ENCODE assay signal across 1 cellular context in the genomic region with DNA sequence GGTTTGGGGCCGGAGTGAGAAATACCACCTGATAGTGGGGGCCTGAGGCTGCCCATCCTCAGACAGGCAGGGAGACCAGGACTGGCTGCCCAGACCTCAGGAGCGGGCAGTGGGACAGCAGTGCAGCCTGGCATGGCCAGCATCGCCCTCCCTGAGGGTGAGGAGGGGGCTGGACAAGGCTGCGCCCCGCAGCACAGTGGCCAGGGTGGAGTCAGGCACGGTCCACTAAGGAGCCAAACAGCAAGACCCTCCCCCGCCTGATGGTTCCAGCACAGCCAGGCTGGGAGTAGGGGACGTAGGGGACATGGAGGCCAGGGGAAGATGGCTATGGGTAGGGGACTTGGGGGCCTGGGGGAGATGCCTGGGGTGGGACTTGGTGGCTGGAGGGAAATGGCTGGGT.
TF ChIP-seq lines count a peak whose summit lies in the region.

No MANE protein-coding gene starts in this region.

TF ChIP-seq in HepG2, 621 proteins besides CTCF, POLR2A, EP300 and RAD21:
- TF ChIP-seq FOXK1 (CRISPR knock-in tag; IDR thresholded peaks at IDR 0.05; ENCODE audit: borderline replicate concordance, low read depth) (no peak), HCFC1 (IDR thresholded peaks at IDR 0.05; ENCODE audit: low read depth, low read length) (no peak), ZNF839 (CRISPR knock-in tag; IDR thresholded peaks at IDR 0.05; ENCODE audit: borderline replicate concordance) (no peak), XBP1 (CRISPR knock-in tag; IDR thresholded peaks at IDR 0.05) (no peak), TCF12 (IDR thresholded peaks at IDR 0.05) (no peak), TCF12 (CRISPR knock-in tag; IDR thresholded peaks at IDR 0.05) (no peak), ZNF883 (CRISPR knock-in tag; IDR thresholded peaks at IDR 0.05; ENCODE audit: not compliant biosample characterization) (no peak), FIP1L1 (IDR thresholded peaks at IDR 0.05; ENCODE audit: borderline replicate concordance, insufficient read depth, low read depth, low read length) (no peak), PHF5A (CRISPR knock-in tag; IDR thresholded peaks at IDR 0.05; ENCODE audit: low read depth, unreplicated experiment) (no peak), ZNF335 (CRISPR knock-in tag; IDR thresholded peaks at IDR 0.05) (no peak), HMG20A (CRISPR knock-in tag; IDR thresholded peaks at IDR 0.05; ENCODE audit: borderline replicate concordance) (no peak), AGO2 (optimal IDR thresholded peaks at IDR 0.05; ENCODE audit: low read depth, low read length) (no peak)
- TF ChIP-seq, protein P1, sequence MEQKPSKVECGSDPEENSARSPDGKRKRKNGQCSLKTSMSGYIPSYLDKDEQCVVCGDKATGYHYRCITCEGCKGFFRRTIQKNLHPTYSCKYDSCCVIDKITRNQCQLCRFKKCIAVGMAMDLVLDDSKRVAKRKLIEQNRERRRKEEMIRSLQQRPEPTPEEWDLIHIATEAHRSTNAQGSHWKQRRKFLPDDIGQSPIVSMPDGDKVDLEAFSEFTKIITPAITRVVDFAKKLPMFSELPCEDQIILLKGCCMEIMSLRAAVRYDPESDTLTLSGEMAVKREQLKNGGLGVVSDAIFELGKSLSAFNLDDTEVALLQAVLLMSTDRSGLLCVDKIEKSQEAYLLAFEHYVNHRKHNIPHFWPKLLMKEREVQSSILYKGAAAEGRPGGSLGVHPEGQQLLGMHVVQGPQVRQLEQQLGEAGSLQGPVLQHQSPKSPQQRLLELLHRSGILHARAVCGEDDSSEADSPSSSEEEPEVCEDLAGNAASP (CRISPR knock-in tag; IDR thresholded peaks at IDR 0.05; ENCODE audit: borderline replicate concordance), result no peak
- TF ChIP-seq, protein P2, sequence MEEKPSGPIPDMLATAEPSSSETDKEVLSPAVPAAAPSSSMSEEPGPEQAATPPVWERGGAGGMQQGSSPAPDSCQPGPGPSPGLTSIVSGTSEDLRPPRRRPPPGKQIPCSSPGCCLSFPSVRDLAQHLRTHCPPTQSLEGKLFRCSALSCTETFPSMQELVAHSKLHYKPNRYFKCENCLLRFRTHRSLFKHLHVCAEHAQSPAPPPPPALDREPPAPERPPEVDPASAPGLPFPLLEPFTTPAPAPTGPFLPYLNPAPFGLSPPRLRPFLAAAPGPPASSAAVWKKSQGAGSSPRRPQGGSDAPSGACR (CRISPR knock-in tag; IDR thresholded peaks at IDR 0.05), result no peak
TF ChIP-seq in HepG2: peak in this region for 0.
